In genomic region chr12:645563-646071, GRCh38 we compare ENCODE assay signal across 8 cellular contexts. TPM values are rescaled to one million over a fixed set of nuclear protein-coding genes. Genes with fewer than 3 reads are reported as not detected.
DNase-seq lines count a peak whose midpoint lies in the region; ATAC-seq, FAIRE-seq and TF ChIP-seq lines count a peak whose summit lies in the region.

No MANE protein-coding gene starts in this region.

- ATAC-seq in HCT116 (peak; percentile 32; the same call in 1 of the 2 replicates), K562 (peak; percentile 68), GM21528 (IDR thresholded peaks at IDR 0.05; ENCODE audit: low FRiP score, unreplicated experiment) (no peak)

- peak; percentile 98 for FAIRE-seq in K562 (lab: Jason Lieb, UNC)
- no peak for FAIRE-seq in kidney (lab: Jason Lieb, UNC)

- RAD21 ChIA-PET in HCT116 (lab: Charles Lee; ENCODE audit: low non-redundant PET in 1 of 2, low total read pairs in 2 of 2, uncharacterized antibody in 2 of 2, unreplicated experiment in 2 of 2): no interaction called here

- H2AFZ ChIP-seq in HCT116 (ENCODE audit: low read depth, low read length, poor library complexity, severe bottlenecking) (no peak overlapping the region), K562 (ENCODE audit: low read depth, low read length) (peak overlapping the region; percentile 88)

- CTCF ChIA-PET in HCT116 (lab: Charles Lee) (no interaction called here), K562 (lab: Yijun Ruan, JAX; ENCODE audit: low intra/inter-chr PET ratio) (no interaction called here)

- H3K4me2 ChIP-seq in HCT116 (ENCODE audit: low read length) (peak overlapping the region; percentile 53), K562 (ENCODE audit: insufficient read depth, low read length) (peak overlapping the region; percentile 67)

- TF ChIP-seq CTCF in HCT116 (IDR thresholded peaks at IDR 0.05 in 2 of 3, conservative IDR thresholded peaks at IDR 0.05 in 1 of 3; ENCODE audit: borderline replicate concordance in 1 of 3, insufficient read depth in 1 of 3, low read depth in 2 of 3, low read length in 2 of 3) (no peak), K562 (IDR thresholded peaks at IDR 0.05 in 2 of 3, conservative IDR thresholded peaks at IDR 0.05 in 1 of 3; ENCODE audit: insufficient read depth in 2 of 3, low read depth in 1 of 3, low read length in 3 of 3) (no peak), kidney (IDR thresholded peaks at IDR 0.05; ENCODE audit: borderline replicate concordance, extremely low read depth, insufficient read depth) (no peak)

- POLR2A ChIA-PET in HCT116 (lab: Charles Lee): no interaction called here
- POLR2A ChIA-PET in K562 (lab: Yijun Ruan, JAX): interaction anchor here (0.5 to 1.3 kb wide), 6 partner anchors 12 to 109 kb away, joined by 3 to 4 read pairs (median 3); no protein-coding TSS in a partner anchor

- BruUV-seq in HCT116 (replicated peaks; lab: Mats Ljungman, UMichigan) (no TSS peak), K562 (replicated peaks; lab: Mats Ljungman, UMichigan) (no TSS peak)

- H3K9me3 ChIP-seq in HCT116 (ENCODE audit: control insufficient read depth in 1 of 2, insufficient read depth in 1 of 2, low read depth in 1 of 2, low read length in 2 of 2) (no peaks in the 10 kb centered on the region), K562 (replicated peaks; ENCODE audit: control insufficient read depth, insufficient read depth, low read depth, low read length) (no peaks in the 10 kb centered on the region), kidney (ENCODE audit: control insufficient read depth in 1 of 2, low read length in 2 of 2) (no peaks in the 10 kb centered on the region)

- H3K36me3 ChIP-seq in HCT116 (ENCODE audit: control insufficient read depth in 1 of 2, insufficient read depth in 2 of 2, low read length in 2 of 2) (no peaks in the 10 kb centered on the region), K562 (ENCODE audit: control insufficient read depth, insufficient read depth, low read length) (no peaks in the 10 kb centered on the region; the same call in 2 of the 3 replicates), kidney (ENCODE audit: control insufficient read depth in 1 of 2, insufficient read depth in 2 of 2, low read length in 2 of 2) (no peaks in the 10 kb centered on the region), H7 (replicated peaks; ENCODE audit: control insufficient read depth, insufficient read depth, low read length) (no peaks in the 10 kb centered on the region)

- in situ Hi-C loops in K562 (cut with MboI): no loop called here

- 4% methylated on average over 7 of the region's 8 CpGs for WGBS in K562 (ENCODE audit: insufficient coverage, low coverage, missing lambda C conversion rate)

- TF ChIP-seq POLR2A in HCT116 (IDR thresholded peaks at IDR 0.05; ENCODE audit: borderline replicate concordance, extremely low read depth, insufficient read depth, insufficient read length) (no peak), K562 (conservative IDR thresholded peaks at IDR 0.05) (no peak; the same call in 1 of the 2 replicates)

- no peak for TF ChIP-seq RAD21 in HCT116 (IDR thresholded peaks at IDR 0.05; ENCODE audit: low read depth)
- TF ChIP-seq RAD21 in K562 (CRISPR knock-in tag; conservative IDR thresholded peaks at IDR 0.05 in 1 of 2, IDR thresholded peaks at IDR 0.05 in 1 of 2): 0 out of 4 replicates have a peak, but pooled peaks have one; percentile 13 to 16

- H3K9ac ChIP-seq in HCT116 (ENCODE audit: low read length) (no peak overlapping the region), K562 (ENCODE audit: insufficient read depth in 1 of 2, low read depth in 2 of 2, low read length in 2 of 2) (peak overlapping the region; percentile 15 to 39; a peak in 3 of 4 replicates), kidney (ENCODE audit: low read length in 2 of 2) (no peak overlapping the region)

- H4K20me1 ChIP-seq in HCT116 (ENCODE audit: insufficient read depth) (no peaks in the 10 kb centered on the region), K562 (replicated peaks; ENCODE audit: control insufficient read depth, insufficient read depth, low read length) (no peaks in the 10 kb centered on the region)

- H3K79me2 ChIP-seq in HCT116 (ENCODE audit: insufficient read depth, low read length) (no peaks in the 10 kb centered on the region), K562 (ENCODE audit: control insufficient read depth, insufficient read depth, low read length) (peaks cover 16% of the 10 kb centered on the region)

- H3K9me1 ChIP-seq in K562 (ENCODE audit: control insufficient read depth, insufficient read depth, low read length): no peaks in the 10 kb centered on the region

- H3K9me2 ChIP-seq in HCT116 (ENCODE audit: insufficient read depth): no peaks in the 10 kb centered on the region

- intact Hi-C loops in HCT116 (cut with micrococcal nuclease) (no loop called here), K562 (cut with micrococcal nuclease) (loop anchor here (1.0 kb wide), 1 partner anchor 107 kb away; the partner anchor contains the start of gene WNK1), kidney (cut with DNase I) (no loop called here)

- no peak overlapping the region for H3K4me3 ChIP-seq in HCT116 (replicated peaks in 1 of 2; ENCODE audit: low read depth in 1 of 2, low read length in 2 of 2)
- H3K4me3 ChIP-seq in K562: no peak overlapping the region
- H3K4me3 ChIP-seq in kidney (ENCODE audit: low read length in 2 of 2): no peak overlapping the region
- no peak overlapping the region for H3K4me3 ChIP-seq in skin epidermis
- no peak overlapping the region for H3K4me3 ChIP-seq in H7 (ENCODE audit: insufficient read depth, low read depth, low read length)

- TF ChIP-seq EP300 in K562 (IDR thresholded peaks at IDR 0.05; ENCODE audit: low read length): peak; percentile 60; the same call in 1 of the 2 replicates

- H3K27ac ChIP-seq in HCT116 (ENCODE audit: low read depth, low read length): no peak overlapping the region
- peak overlapping the region; percentile 68 for H3K27ac ChIP-seq in K562 (ENCODE audit: extremely low read depth, low read depth, low read length)
- H3K27ac ChIP-seq in kidney (ENCODE audit: low read depth in 2 of 2, low read length in 2 of 2): peak overlapping the region; percentile 61 to 79
- H3K27ac ChIP-seq in skin epidermis: peak overlapping the region in 20 of 21 experiments; percentile 11 to 100 (median 93)

- H3K4me1 ChIP-seq in HCT116 (ENCODE audit: control insufficient read depth in 1 of 2, insufficient read depth in 2 of 2, low read length in 2 of 2): peaks cover 10 to 47% of the 10 kb centered on the region in 2 experiments
- peaks cover 36 to 45% of the 10 kb centered on the region in 2 experiments for H3K4me1 ChIP-seq in K562 (replicated peaks in 1 of 2; ENCODE audit: control insufficient read depth in 2 of 2, insufficient read depth in 2 of 2, low read length in 2 of 2)
- peaks cover 5 to 16% of the 10 kb centered on the region in 2 donors for H3K4me1 ChIP-seq in kidney (ENCODE audit: control insufficient read depth in 1 of 2, insufficient read depth in 1 of 2, low read depth in 1 of 2, low read length in 2 of 2)

- no peaks in the 10 kb centered on the region for H3K27me3 ChIP-seq in HCT116 (ENCODE audit: insufficient read depth, low read length)
- no peaks in the 10 kb centered on the region for H3K27me3 ChIP-seq in K562 (ENCODE audit: control insufficient read depth in 2 of 2, insufficient read depth in 2 of 2, low read length in 2 of 2)
- H3K27me3 ChIP-seq in H7 (ENCODE audit: control insufficient read depth, insufficient read depth, low read length): no peaks in the 10 kb centered on the region

- DNase-seq in HCT116 (ENCODE audit: low read depth, low spot score) (no peak), K562 (ENCODE audit: extremely low read depth in 1 of 4, low spot score in 3 of 4) (peak in 2 of 4 experiments; percentile 61 to 83), kidney (no peak), NCI-H345 treated with DMSO at 0.1 percent for 48 hours (lab: John Stamatoyannopoulos, UW; ENCODE audit: unreplicated experiment) (no peak), T-helper 9 cell (no peak), H7 (no peak)

TF ChIP-seq in HCT116, 20 proteins besides CTCF, POLR2A, EP300 and RAD21 (continues in another document):
- TF ChIP-seq TCF7L2 (IDR thresholded peaks at IDR 0.05; ENCODE audit: borderline replicate concordance, extremely low read depth, insufficient read depth, insufficient read length) (no peak), JUND (IDR thresholded peaks at IDR 0.05) (no peak), FOSL1 (IDR thresholded peaks at IDR 0.05; ENCODE audit: low read depth) (peak; percentile 33; the same call in 1 of the 2 replicates)

TF ChIP-seq in K562, 482 proteins besides CTCF, POLR2A, EP300 and RAD21 (continues in another document):
- TF ChIP-seq BHLHE40 (IDR thresholded peaks at IDR 0.05; ENCODE audit: low read length): peak; percentile 73
- TF ChIP-seq ZNF124 (CRISPR knock-in tag; IDR thresholded peaks at IDR 0.05): no peak

RNA-seq across cellular contexts. Expression of gene NINJ2, which starts 17.6 kb away (rescaled TPM):
- total RNA-seq in HCT116 (2021; ENCODE audit: unreplicated experiment) (not detected), K562 (2014; rRNA removed) (3.6 and 4.5 TPM in 2 replicates), K562 (2014; rRNA removed; fragmentation: Illumina TruSeq; extraction: Trizol) (1.7 and 3.3 TPM in 2 replicates), K562 (2015; rRNA removed; fragmentation: Illumina TruSeq; extraction: Trizol) (4.0 and 4.9 TPM in 2 replicates), K562 (2021) (2.3 and 2.6 TPM in 2 replicates), kidney (2.8 TPM)
- polyA plus RNA-seq in HCT116 (2012): 0.16 TPM in 1 of 2 replicates, not detected in the other
- total RNA-seq in K562 (2011; cell fraction: chromatin; rRNA removed; ENCODE audit: low replicate concordance): 1.9 and 2.7 TPM in 2 replicates
- total RNA-seq in K562 (2011; cell fraction: nucleolus; rRNA removed): 2.0 and 2.1 TPM in 2 replicates
- total RNA-seq in K562 (2011; cell fraction: nucleoplasm; rRNA removed): 1.5 TPM in 2 replicates
- polyA plus RNA-seq in K562 (2011; rRNA removed) (3.6 and 5.3 TPM in 2 replicates), K562 (2014; fragmentation: Illumina TruSeq; extraction: Trizol) (6.5 and 7.3 TPM in 2 replicates), K562 (2014; fragmentation: Nextera tagmentation; extraction: Ambion mirVana) (10 to 100 TPM; 10.6 to 16.0 TPM), K562 (2014; rRNA removed) (4.3 and 4.8 TPM in 2 replicates), kidney (ENCODE audit: insufficient read depth, low read depth, low replicate concordance) (0.69 TPM)
- 13.1 and 19.4 TPM in 2 replicates for polyA plus RNA-seq in K562 (2011; cell fraction: cytosol; rRNA removed)
- 4.1 and 4.4 TPM in 2 replicates for polyA plus RNA-seq in K562 (2011; cell fraction: nucleus; rRNA removed)
- polyA plus RNA-seq in K562 (2012): 5.8 and 7.2 TPM in 2 replicates
- polyA minus RNA-seq in K562 (2011; rRNA and poly(A)+ RNA removed): 5.5 and 8.4 TPM in 2 replicates
- polyA minus RNA-seq in K562 (2011; cell fraction: cytosol; rRNA and poly(A)+ RNA removed): 2.9 and 3.7 TPM in 2 replicates
- 0.81 and 2.6 TPM in 2 replicates for polyA minus RNA-seq in K562 (2011; cell fraction: nucleus; rRNA and poly(A)+ RNA removed)
- total RNA-seq in H7 (2014; rRNA removed; shearing (Covaris generic)): 0.74 and 2.6 TPM in 2 replicates

Comparison
In these comparisons a context has a peak if more than half of its experiments do, and no peak if none do; other contexts are left out.
1. H3K9ac ChIP-seq: peak in K562 (2 of 2); none in HCT116 (single experiment) and kidney (0 of 2).
2. Of the 22 proteins assayed by ChIP-seq in both K562 and HCT116: peak only in K562: JUND and RAD21; only in HCT116: SP1; in both: FOSL1; in neither: 16; mixed calls (peak in some experiments, not most) for 2.